ENCODE assay signal across 29 cellular contexts in the genomic region with DNA sequence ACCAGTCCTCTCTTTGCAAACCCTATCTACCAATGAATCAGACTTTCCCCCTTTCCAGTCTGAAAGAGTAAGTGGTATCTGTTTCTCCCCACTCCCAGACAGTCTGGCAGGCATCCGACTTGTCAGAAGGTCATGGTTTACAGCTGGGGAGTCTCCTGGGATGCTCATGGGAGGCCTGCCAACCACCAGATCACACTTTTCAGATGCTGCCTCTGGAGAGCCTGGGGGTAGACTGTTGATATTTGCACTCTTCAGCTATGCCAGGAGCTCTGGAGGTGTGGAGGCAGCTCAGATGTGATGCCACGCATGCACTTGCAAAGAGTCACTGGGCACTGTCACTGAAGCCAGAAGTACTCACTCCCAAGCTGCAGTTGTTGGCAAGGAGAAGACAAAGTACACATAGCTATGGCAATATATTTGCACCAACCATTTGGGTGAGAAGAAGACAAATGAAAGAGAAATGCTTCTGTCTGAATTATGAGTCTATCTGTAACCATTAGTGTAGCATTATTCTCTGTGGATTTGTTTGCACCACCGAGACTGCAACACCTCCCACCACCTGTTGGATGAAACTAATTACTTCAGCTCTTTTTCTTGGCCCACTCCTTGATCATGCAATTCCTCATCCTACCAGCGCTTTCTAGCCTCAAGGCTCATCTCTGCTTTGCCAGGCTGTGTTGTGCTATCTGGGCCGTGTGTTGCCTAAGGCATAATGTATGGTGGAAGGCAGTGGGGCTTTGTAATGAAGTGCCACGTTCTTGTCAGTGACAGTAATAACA.
DNase-seq lines count a peak whose midpoint lies in the region; ATAC-seq, FAIRE-seq and TF ChIP-seq lines count a peak whose summit lies in the region.
"Had no signal": no experiment of that assay in that cellular context is flagged by ENCODE, and none has a peak within 500 bp of the region (broad histone marks: within the 10 kb centered on the region; RNA-seq: fewer than 3 reads in every experiment).

No MANE protein-coding gene starts in this region.

- TF ChIP-seq POLR2A in heart left ventricle (IDR thresholded peaks at IDR 0.05) = no peak

- H3K4me1 Mint-ChIP-seq in T-cell = no peaks in the 10 kb centered on the region
- H3K4me1 Mint-ChIP-seq: CD14-positive monocyte; naive thymus-derived CD8-positive, alpha-beta T cell; stimulated activated memory B cell treated with anti-CD40 and anti-IgM and Interleukin-4, amounts not matched to agents 10 μg/mL and 1 μg/mL and 100 μg/mL, for 72 hours had no signal

- peak in 1 of 4 donors; percentile 42 for ATAC-seq in heart left ventricle
- no peak for ATAC-seq in T-cell (replicated peaks in 1 of 4)
- ATAC-seq: GM12878; naive thymus-derived CD8-positive, alpha-beta T cell; pancreas; PC-3; stimulated activated memory B cell treated with anti-CD40 and anti-IgM and Interleukin-4, amounts not matched to agents 10 μg/mL and 1 μg/mL and 100 μg/mL, for 72 hours had no signal

- no peak for TF ChIP-seq CTCF in heart left ventricle (IDR thresholded peaks at IDR 0.05)
- no peak for TF ChIP-seq CTCF in right atrium auricular region (IDR thresholded peaks at IDR 0.05)
- no peak for TF ChIP-seq CTCF in fibroblast of mammary gland (conservative IDR thresholded peaks at IDR 0.05; ENCODE audit: control insufficient read depth, insufficient read depth, low read depth, low read length)

- H3K27me3 Mint-ChIP-seq in T-cell = no peaks in the 10 kb centered on the region
- H3K27me3 Mint-ChIP-seq: stimulated activated memory B cell treated with anti-CD40 and anti-IgM and Interleukin-4, amounts not matched to agents 10 μg/mL and 1 μg/mL and 100 μg/mL, for 72 hours had no signal

- H3K36me3 ChIP-seq in heart left ventricle (no peaks in the 10 kb centered on the region), right atrium auricular region (no peaks in the 10 kb centered on the region)
- H3K36me3 ChIP-seq: adrenal gland, pancreas, right lobe of liver, SJSA1 had no signal

- H3K9me3 ChIP-seq in heart left ventricle (peaks cover 0 to 2% (median 0%) of the 10 kb centered on the region in 12 donors), right atrium auricular region (no peaks in the 10 kb centered on the region)
- H3K9me3 ChIP-seq: adrenal gland, pancreas, right lobe of liver, SJSA1 had no signal

- no peak overlapping the region for H3K4me3 ChIP-seq in heart left ventricle
- H3K4me3 ChIP-seq in right atrium auricular region = no peak overlapping the region
- no peak overlapping the region for H3K4me3 ChIP-seq in fibroblast of mammary gland (ENCODE audit: control insufficient read depth, low read depth, low read length)
- H3K4me3 ChIP-seq: adrenal gland, GM12878, pancreas, right lobe of liver, SJSA1 had no signal

- FAIRE-seq in urothelium cell line (lab: Jason Lieb, UNC) = peak; percentile 58
- FAIRE-seq: bronchial epithelial cell, GM12878 had no signal

- H3K4me1 ChIP-seq in heart left ventricle = peaks cover 0 to 5% (median 0%) of the 10 kb centered on the region in 12 donors
- H3K4me1 ChIP-seq in right atrium auricular region = peaks cover 0 to 4% of the 10 kb centered on the region in 2 donors
- H3K4me1 ChIP-seq: adrenal gland, right lobe of liver, SJSA1 had no signal

- 63 to 74% (median 68%) methylated on average over 6 of the region's 6 CpGs for WGBS in heart left ventricle, 4 donors

- in situ Hi-C loops in KBM-7 (cut with MboI; ENCODE audit: low pct_unique_long_range_greater_than_20kb, low sequenced_read_pairs) = no loop called here

- no peaks in the 10 kb centered on the region for H3K36me3 Mint-ChIP-seq in T-cell
- H3K36me3 Mint-ChIP-seq: CD14-positive monocyte; naive thymus-derived CD8-positive, alpha-beta T cell; stimulated activated memory B cell treated with anti-CD40 and anti-IgM and Interleukin-4, amounts not matched to agents 10 μg/mL and 1 μg/mL and 100 μg/mL, for 72 hours had no signal

- H3K27ac ChIP-seq in heart left ventricle (no peak overlapping the region), right atrium auricular region (no peak overlapping the region)
- H3K27ac ChIP-seq: adrenal gland, pancreas, right lobe of liver, SJSA1, VCaP had no signal

- H3K27me3 ChIP-seq in heart left ventricle (no peaks in the 10 kb centered on the region), right atrium auricular region (no peaks in the 10 kb centered on the region)
- H3K27me3 ChIP-seq: adrenal gland, pancreas, right lobe of liver, SJSA1 had no signal

- POLR2A ChIA-PET in T-cell (lab: Charles Lee) = no interaction called here

- no peak overlapping the region for H3K27ac Mint-ChIP-seq in T-cell
- H3K27ac Mint-ChIP-seq: naive thymus-derived CD8-positive, alpha-beta T cell; stimulated activated memory B cell treated with anti-CD40 and anti-IgM and Interleukin-4, amounts not matched to agents 10 μg/mL and 1 μg/mL and 100 μg/mL, for 72 hours had no signal

- CTCF ChIA-PET in T-cell (lab: Charles Lee) = no interaction called here

- DNase-seq in heart left ventricle (peak in 3 of 5 donors; percentile 22 to 61 (median 42)), right atrium auricular region (ENCODE audit: low spot score) (no peak), NCI-H446 (lab: John Stamatoyannopoulos, UW) (peak; percentile 19 to 78), fibroblast of mammary gland (ENCODE audit: low read depth) (peak; percentile 63), urothelium cell line (ENCODE audit: low spot score) (peak; percentile 37), KBM-7 (no peak), T-cell (no peak), activated gamma-delta T cell treated with Interleukin-2 at 50 U/mL for 16 hours (no peak)
- DNase-seq: ACHN; activated gamma-delta T cell; DMS153; foreskin fibroblast; HCEC 1CT; hippocampal formation; kidney; mesenchymal stem cell; naive thymus-derived CD8-positive, alpha-beta T cell; NCI-H774; pancreas; PC-3; right lobe of liver; T-helper 2 cell had no signal

- no peak overlapping the region for H3K4me3 Mint-ChIP-seq in T-cell
- H3K4me3 Mint-ChIP-seq: CD14-positive monocyte; naive thymus-derived CD8-positive, alpha-beta T cell; stimulated activated memory B cell treated with anti-CD40 and anti-IgM and Interleukin-4, amounts not matched to agents 10 μg/mL and 1 μg/mL and 100 μg/mL, for 72 hours had no signal

- peaks cover 0 to 8% (median 3%) of the 10 kb centered on the region in 3 donors for H3K9me3 Mint-ChIP-seq in T-cell
- H3K9me3 Mint-ChIP-seq: stimulated activated memory B cell treated with anti-CD40 and anti-IgM and Interleukin-4, amounts not matched to agents 10 μg/mL and 1 μg/mL and 100 μg/mL, for 72 hours had no signal

- intact Hi-C loops in heart left ventricle (cut with DNase I) = no loop called here

Comparison
In these comparisons a context has a peak if more than half of its experiments do, and no peak if none do; other contexts are left out.
1. DNase-seq: peak in heart left ventricle (3 of 5), NCI-H446 (2 of 2), fibroblast of mammary gland (single experiment) and urothelium cell line (single experiment); none in right atrium auricular region (single experiment), KBM-7 (single experiment), T-cell (0 of 34) and activated gamma-delta T cell treated with Interleukin-2 at 50 U/mL for 16 hours (single experiment).